Comparison of ENCODE assay signal across 18 cellular contexts in genomic region chr10:24416248-24416647, GRCh38.
DNase-seq lines count a peak whose midpoint lies in the region; ATAC-seq and TF ChIP-seq lines count a peak whose summit lies in the region.
"Had no signal": no experiment of that assay in that cellular context is flagged by ENCODE, and none has a peak within 500 bp of the region (broad histone marks: within the 10 kb centered on the region; RNA-seq: fewer than 3 reads in every experiment).

No MANE protein-coding gene starts in this region.

- WGBS in adrenal gland, 4 donors: 62 to 89% (median 82%) methylated on average over 4 of the region's 4 CpGs
- WGBS in heart right ventricle, 2 donors: 65 to 79% methylated on average over 4 of the region's 4 CpGs
- no CpG with 5 or more reads among the region's 4 CpGs for WGBS in trophoblast cell (ENCODE audit: extremely low coverage, insufficient coverage, insufficient read length)
- WGBS in thymus: 88% methylated on average over 4 of the region's 4 CpGs

- no peak overlapping the region for H3K14ac ChIP-seq in trophoblast cell (ENCODE audit: low read length)

- no peak overlapping the region for H3K4me2 ChIP-seq in trophoblast cell (ENCODE audit: low read length)
- H3K4me2 ChIP-seq: neural progenitor cell had no signal

- no peak overlapping the region for H2BK5ac ChIP-seq in trophoblast cell (ENCODE audit: low read depth, low read length, poor library complexity)

- no peak overlapping the region for H3K9ac ChIP-seq in trophoblast cell (ENCODE audit: low read length)
- H3K9ac ChIP-seq: neural progenitor cell had no signal

- H3K27ac ChIP-seq in adrenal gland (peak overlapping the region in 3 of 5 donors; percentile 9 to 72 (median 48)), heart right ventricle (peak overlapping the region in 7 of 10 donors; percentile 21 to 77 (median 58)), trophoblast cell (ENCODE audit: low read depth, low read length) (no peak overlapping the region), thymus (ENCODE audit: low read depth) (peak overlapping the region; percentile 21)
- H3K27ac ChIP-seq: cardiac muscle cell, tibial artery had no signal

- peak overlapping the region; percentile 10 for H3K18ac ChIP-seq in trophoblast cell (ENCODE audit: low read length)

- peak in 3 of 8 donors; percentile 7 to 70 (median 18) for ATAC-seq in heart right ventricle
- ATAC-seq: activated CD8-positive, alpha-beta T cell treated with anti-CD3 and anti-CD28 coated beads, Interleukin-2, amount 10 ng/mL, durations not matched to agents 7 days and 5 days; CD8-positive, alpha-beta T cell had no signal

- H4K12ac ChIP-seq in trophoblast cell (ENCODE audit: low read depth, low read length): no peak overlapping the region

- TF ChIP-seq CTCF in adrenal gland (IDR thresholded peaks at IDR 0.05): no peak
- no peak for TF ChIP-seq CTCF in heart right ventricle (IDR thresholded peaks at IDR 0.05)

- H2AK5ac ChIP-seq in trophoblast cell (ENCODE audit: low read length): no peak overlapping the region

- no peak overlapping the region for H4K91ac ChIP-seq in trophoblast cell (ENCODE audit: low read depth, low read length)

- no peak for DNase-seq in adrenal gland
- no peak for DNase-seq in heart right ventricle
- DNase-seq in trophoblast cell: no peak
- DNase-seq in NCI-H2029 treated with DMSO at 0.1 percent for 48 hours (lab: John Stamatoyannopoulos, UW): no peak
- DNase-seq in EL: no peak
- DNase-seq in activated naive CD4-positive, alpha-beta T cell (lab: John Stamatoyannopoulos, UW): no peak
- no peak for DNase-seq in stimulated activated CD4-positive, alpha-beta T cell treated with anti-CD3 and anti-CD28 coated beads, Interleukin-4, amount 100 ng/mL, for 4 hours
- DNase-seq: activated B cell treated with CpG ODN at 0.5 μM for 24 hours; activated CD8-positive, alpha-beta T cell treated with anti-CD3 and anti-CD28 coated beads, Interleukin-2, amount 10 ng/mL, durations not matched to agents 7 days and 5 days; CD8-positive, alpha-beta T cell; effector CD4-positive, alpha-beta T cell; GOT3; NCI-H1694; NCI-H2227 treated with DMSO at 0.1 percent for 48 hours had no signal

- H3K4ac ChIP-seq in trophoblast cell (ENCODE audit: low read depth, low read length): no peak overlapping the region

- no peak overlapping the region for H2BK12ac ChIP-seq in trophoblast cell (ENCODE audit: low read length)

- no peaks in the 10 kb centered on the region for H3K36me3 ChIP-seq in adrenal gland (replicated peaks in 1 of 2)
- peaks cover 0 to 4% (median 0%) of the 10 kb centered on the region in 9 donors for H3K36me3 ChIP-seq in heart right ventricle
- peaks cover 5 to 9% of the 10 kb centered on the region in 2 experiments for H3K36me3 ChIP-seq in trophoblast cell (ENCODE audit: control insufficient read depth in 1 of 2, insufficient read depth in 2 of 2, low read length in 2 of 2)
- no peaks in the 10 kb centered on the region for H3K36me3 ChIP-seq in thymus (ENCODE audit: control insufficient read depth, insufficient read depth)
- H3K36me3 ChIP-seq: cardiac muscle cell, neural progenitor cell, tibial artery had no signal

- intact Hi-C loops in adrenal gland (cut with DNase I) (no loop called here), heart right ventricle (cut with DNase I) (no loop called here)

- H3K4me3 ChIP-seq in adrenal gland (no peak overlapping the region), heart right ventricle (no peak overlapping the region), trophoblast cell (ENCODE audit: low read depth, low read length) (no peak overlapping the region), thymus (ENCODE audit: low read length) (no peak overlapping the region)
- H3K4me3 ChIP-seq: cardiac muscle cell, neural progenitor cell, tibial artery had no signal

- H2AFZ ChIP-seq in trophoblast cell (ENCODE audit: insufficient read depth, low read length, poor library complexity): no peak overlapping the region
- H2AFZ ChIP-seq: neural progenitor cell had no signal

- peaks cover 3% of the 10 kb centered on the region for H3K79me1 ChIP-seq in trophoblast cell (ENCODE audit: low read length)

- H3K27me3 ChIP-seq in adrenal gland (no peaks in the 10 kb centered on the region), heart right ventricle (no peaks in the 10 kb centered on the region), trophoblast cell (ENCODE audit: insufficient read depth, low read length) (no peaks in the 10 kb centered on the region), thymus (ENCODE audit: control insufficient read depth, insufficient read depth) (no peaks in the 10 kb centered on the region)
- H3K27me3 ChIP-seq: cardiac muscle cell, neural progenitor cell, tibial artery had no signal

- no peaks in the 10 kb centered on the region for H3K79me2 ChIP-seq in trophoblast cell (ENCODE audit: control insufficient read depth, insufficient read depth, low read length, poor library complexity)

- no peaks in the 10 kb centered on the region for H3K4me1 ChIP-seq in adrenal gland (replicated peaks in 1 of 2)
- H3K4me1 ChIP-seq in heart right ventricle: peaks cover 3 to 42% (median 26%) of the 10 kb centered on the region in 9 donors
- peaks cover 0 to 14% of the 10 kb centered on the region in 2 experiments for H3K4me1 ChIP-seq in trophoblast cell (ENCODE audit: control insufficient read depth in 1 of 2, insufficient read depth in 2 of 2, low read length in 2 of 2)
- no peaks in the 10 kb centered on the region for H3K4me1 ChIP-seq in thymus (ENCODE audit: control insufficient read depth, insufficient read depth, low read length)

- no peak overlapping the region for H2BK120ac ChIP-seq in trophoblast cell (ENCODE audit: insufficient read depth, low read length, poor library complexity)

- H4K8ac ChIP-seq in trophoblast cell (ENCODE audit: low read depth, low read length): no peak overlapping the region

- TF ChIP-seq POLR2A in adrenal gland (IDR thresholded peaks at IDR 0.05): no peak

- H3K23ac ChIP-seq in trophoblast cell (ENCODE audit: low read length): no peak overlapping the region

- H3K9me3 ChIP-seq in adrenal gland (replicated peaks in 1 of 3): no peaks in the 10 kb centered on the region
- peaks cover 0 to 15% (median 0%) of the 10 kb centered on the region in 11 donors for H3K9me3 ChIP-seq in heart right ventricle
- H3K9me3 ChIP-seq in trophoblast cell (ENCODE audit: insufficient read depth, low read depth, low read length): no peaks in the 10 kb centered on the region
- no peaks in the 10 kb centered on the region for H3K9me3 ChIP-seq in thymus (ENCODE audit: control insufficient read depth)
- H3K9me3 ChIP-seq: tibial artery had no signal
